Comparison of ENCODE assay signal across 17 cellular contexts in the genomic region with DNA sequence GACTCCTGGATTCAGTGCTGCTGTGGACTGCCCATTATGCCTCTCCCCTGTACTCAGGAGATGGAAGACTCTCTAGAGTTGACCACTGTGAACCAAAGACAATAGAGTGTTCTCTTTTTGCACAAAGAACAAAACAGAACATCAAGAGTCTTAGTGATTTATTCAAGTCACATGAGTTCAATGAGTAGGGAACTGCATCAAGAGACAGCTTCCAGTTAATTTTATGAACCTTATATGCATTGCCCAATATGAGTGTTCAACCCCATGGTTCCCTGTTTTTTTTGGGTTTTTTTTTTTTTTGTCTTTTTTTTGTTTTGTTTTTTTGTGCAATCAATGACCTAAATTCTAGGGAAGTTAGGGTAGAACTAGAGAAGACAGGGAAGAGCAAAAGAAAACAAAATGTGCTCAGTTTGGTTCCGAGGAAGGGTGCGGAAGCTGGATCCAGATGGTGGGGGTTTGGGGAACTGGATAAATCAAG.
A peak's percentile ranks its signal among the peaks of the same experiment; 100 is the strongest.
DNase-seq lines count a peak whose midpoint lies in the region; ATAC-seq lines count a peak whose summit lies in the region.
"Had no signal": no experiment of that assay in that cellular context is flagged by ENCODE, and none has a peak within 500 bp of the region (broad histone marks: within the 10 kb centered on the region; RNA-seq: fewer than 3 reads in every experiment).

No MANE protein-coding gene starts in this region.

- peak; percentile 86 for DNase-seq in CD1c-positive myeloid dendritic cell (ENCODE audit: extremely low spot score)
- peak; percentile 69 for DNase-seq in SK-MEL-5 (ENCODE audit: low read depth, low spot score)
- no peak for DNase-seq in right cardiac atrium
- no peak for DNase-seq in sciatic nerve (ENCODE audit: low spot score)
- no peak for DNase-seq in hippocampal formation (lab: John Stamatoyannopoulos, UW)
- DNase-seq: ACHN; CD8-positive, alpha-beta T cell; DND-41; GDM1; MG63; NCI-H1417 treated with DMSO at 0.1 percent for 48 hours; NCI-H2029 treated with DMSO at 0.1 percent for 48 hours; NCI-H510A; NCI-H82; SIG-M5 had no signal

- peaks cover 2% of the 10 kb centered on the region for H3K4me1 ChIP-seq in right cardiac atrium (ENCODE audit: control insufficient read depth, insufficient read depth, low read length)

- H3K4me3 ChIP-seq in right cardiac atrium (ENCODE audit: low read length), result no peak overlapping the region
- H3K4me3 ChIP-seq: MG63 had no signal

- no peak overlapping the region for H3K27ac ChIP-seq in right cardiac atrium (ENCODE audit: low read length)

- 86% methylated on average over 2 of the region's 2 CpGs for WGBS in right cardiac atrium

- in situ Hi-C loops in SK-MEL-5 (cut with HindIII; ENCODE audit: low pct_unique_long_range_greater_than_20kb, low sequenced_read_pairs), result no loop called here

- H3K27me3 ChIP-seq in right cardiac atrium (ENCODE audit: control insufficient read depth, insufficient read depth), result no peaks in the 10 kb centered on the region
- H3K27me3 ChIP-seq: MG63 had no signal

- intact Hi-C loops in right cardiac atrium (cut with DNase I) (no loop called here), sciatic nerve (cut with DNase I) (no loop called here)

- no peaks in the 10 kb centered on the region for H3K9me3 ChIP-seq in right cardiac atrium (ENCODE audit: control insufficient read depth, low read length)
- H3K9me3 ChIP-seq: MG63 had no signal

- ATAC-seq in right cardiac atrium, result peak; percentile 45 to 52
- ATAC-seq in sciatic nerve, result peak; percentile 79
- ATAC-seq in GM18909 (IDR thresholded peaks at IDR 0.05; ENCODE audit: poor library complexity, unreplicated experiment), result no peak
- ATAC-seq in GM21526 (IDR thresholded peaks at IDR 0.05; ENCODE audit: low FRiP score, unreplicated experiment), result no peak
- ATAC-seq: CD8-positive, alpha-beta T cell had no signal

Comparison
In these comparisons a context has a peak if more than half of its experiments do, and no peak if none do; other contexts are left out.
1. DNase-seq: peak in CD1c-positive myeloid dendritic cell (single experiment) and SK-MEL-5 (single experiment); none in right cardiac atrium (0 of 3), sciatic nerve (single experiment) and hippocampal formation (0 of 2).
2. ATAC-seq: peak in right cardiac atrium (2 of 2) and sciatic nerve (single experiment); none in GM18909 (single experiment) and GM21526 (single experiment).